In the genomic region with DNA sequence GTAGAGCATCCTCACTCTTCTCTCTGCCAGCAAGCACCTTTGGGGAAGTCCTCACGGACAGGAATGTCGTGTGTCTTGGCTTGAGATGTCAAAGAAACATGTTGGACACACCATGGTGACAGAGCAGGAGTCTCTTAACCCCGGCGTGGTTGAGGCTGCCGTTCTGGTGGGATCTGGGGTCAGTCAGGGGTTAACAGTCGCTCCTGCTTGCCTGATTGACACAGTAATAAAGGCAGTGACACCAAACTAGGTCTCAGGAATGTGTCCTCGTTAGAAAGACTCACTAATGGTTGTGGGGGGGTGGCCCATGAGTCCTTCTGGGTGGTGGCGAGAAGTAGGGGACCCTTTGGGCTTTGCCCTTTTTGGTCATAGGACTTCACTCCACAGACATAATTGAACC, we compare ENCODE assay signal across 1 cellular context.
TF ChIP-seq lines count a peak whose summit lies in the region.

No MANE protein-coding gene starts in this region.

TF ChIP-seq in IMR-90, 13 proteins besides CTCF, POLR2A, EP300 and RAD21:
- TF ChIP-seq MAFK (IDR thresholded peaks at IDR 0.05; ENCODE audit: low read depth, low read length) (no peak), CEBPB (IDR thresholded peaks at IDR 0.05; ENCODE audit: low read depth, low read length) (no peak), FOS (IDR thresholded peaks at IDR 0.05; ENCODE audit: low read depth, low read length) (no peak), SMC3 (IDR thresholded peaks at IDR 0.05; ENCODE audit: low read depth, low read length) (no peak)
